Comparison of ENCODE assay signal across 10 cellular contexts in the genomic region with DNA sequence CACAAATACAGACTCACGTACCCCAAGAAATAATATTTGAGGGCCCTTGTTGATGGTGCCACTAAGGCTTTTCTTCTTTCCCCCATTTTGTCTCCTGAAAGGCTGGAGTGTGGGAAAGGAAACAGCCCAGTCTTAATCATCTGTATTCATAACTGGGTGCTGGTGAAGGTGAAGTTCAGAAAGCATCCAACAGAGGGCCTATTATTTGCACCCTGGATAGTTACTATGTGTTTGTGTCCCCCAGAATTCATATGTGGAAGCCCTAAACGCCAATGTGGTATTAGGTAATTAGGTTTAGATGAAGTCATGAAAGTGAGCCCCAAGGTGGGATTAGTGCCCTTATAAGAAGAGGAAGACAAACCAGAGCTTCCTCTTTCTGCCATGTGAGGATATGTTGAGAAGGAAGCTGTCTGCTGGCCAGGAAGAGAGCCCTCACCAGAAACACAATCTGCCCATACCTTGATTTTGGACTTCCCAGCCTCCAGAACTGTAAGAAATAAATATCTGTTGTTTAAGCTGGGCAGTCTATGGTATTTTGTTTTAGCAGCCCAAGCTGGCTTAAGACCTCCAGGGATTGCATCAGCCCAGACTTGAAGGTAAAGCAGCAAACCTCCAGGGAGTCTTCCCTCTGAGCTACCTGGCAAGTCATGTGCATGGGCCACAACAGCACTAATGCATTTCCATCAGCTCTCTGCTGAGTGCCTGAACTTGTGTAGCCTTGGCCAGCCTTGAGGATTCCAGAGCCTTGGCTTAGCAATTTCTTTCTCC.
DNase-seq lines count a peak whose midpoint lies in the region; ATAC-seq, FAIRE-seq and TF ChIP-seq lines count a peak whose summit lies in the region.
"Had no signal": no experiment of that assay in that cellular context is flagged by ENCODE, and none has a peak within 500 bp of the region (broad histone marks: within the 10 kb centered on the region; RNA-seq: fewer than 3 reads in every experiment).

No MANE protein-coding gene starts in this region.

- TF ChIP-seq CTCF in MM.1S (IDR thresholded peaks at IDR 0.05; ENCODE audit: low read length) (peak; percentile 25), GM12878 (IDR thresholded peaks at IDR 0.05 in 2 of 3, conservative IDR thresholded peaks at IDR 0.05 in 1 of 3; ENCODE audit: control insufficient read depth in 2 of 3, extremely low read depth in 1 of 3, insufficient read depth in 1 of 3, low read depth in 3 of 3, low read length in 3 of 3) (no peak), neutrophil (IDR thresholded peaks at IDR 0.05) (no peak)

- H3K4me3 ChIP-seq in MM.1S (ENCODE audit: low read length): no peak overlapping the region
- no peak overlapping the region for H3K4me3 ChIP-seq in GM12878
- no peak overlapping the region for H3K4me3 ChIP-seq in neutrophil (ENCODE audit: low read depth in 1 of 2, low read length in 1 of 2)
- H3K4me3 ChIP-seq: vagina had no signal

- no peaks in the 10 kb centered on the region for H3K9me2 ChIP-seq in MM.1S (replicated peaks; ENCODE audit: insufficient read depth, low read length)

- no peak for TF ChIP-seq POLR2A in GM12878 (IDR thresholded peaks at IDR 0.05; ENCODE audit: low read depth, low read length)

- in situ Hi-C loops in GM12878 (cut with MboI): no loop called here

- H2AFZ ChIP-seq in MM.1S (ENCODE audit: low read length): no peak overlapping the region
- no peak overlapping the region for H2AFZ ChIP-seq in GM12878 (ENCODE audit: control insufficient read depth, low read depth, low read length)

- 0 out of 2 replicates have a peak, but pooled peaks have one; percentile 11 for TF ChIP-seq RAD21 in GM12878 (IDR thresholded peaks at IDR 0.05; ENCODE audit: insufficient read depth, low read depth, low read length)

- H3K27ac ChIP-seq in MM.1S (ENCODE audit: low read length): no peak overlapping the region
- no peak overlapping the region for H3K27ac ChIP-seq in GM12878 (ENCODE audit: control insufficient read depth, insufficient read depth)
- peak overlapping the region; percentile 22 for H3K27ac ChIP-seq in neutrophil
- H3K27ac ChIP-seq: vagina had no signal

- intact Hi-C loops in GM12878 (cut with micrococcal nuclease; ENCODE audit: unreplicated experiment): no loop called here

- H3K4me1 ChIP-seq in MM.1S (ENCODE audit: low read length): 0 out of 2 replicates have a peak, but pooled peaks cover 3% of the 10 kb centered on the region
- H3K4me1 ChIP-seq in GM12878 (ENCODE audit: control insufficient read depth, insufficient read depth, low read length): peaks cover 6% of the 10 kb centered on the region
- H3K4me1 ChIP-seq in neutrophil (ENCODE audit: control insufficient read depth in 1 of 2, insufficient read depth in 1 of 2, low read depth in 1 of 2, low read length in 1 of 2): no peaks in the 10 kb centered on the region

- SMC1A ChIA-PET in GM12878 (lab: Charles Lee; ENCODE audit: uncharacterized antibody, unreplicated experiment): interaction anchor here (0.8 to 1.6 kb wide), 9 partner anchors 10 to 149 kb away, joined by 3 to 7 read pairs (median 4); no protein-coding TSS in a partner anchor

- H3K36me3 ChIP-seq in MM.1S (replicated peaks; ENCODE audit: insufficient read depth, low read length) (no peaks in the 10 kb centered on the region), GM12878 (ENCODE audit: control insufficient read depth in 2 of 2, insufficient read depth in 2 of 2, low read length in 1 of 2) (no peaks in the 10 kb centered on the region), neutrophil (no peaks in the 10 kb centered on the region)
- H3K36me3 ChIP-seq: vagina had no signal

- RAD21 ChIA-PET in GM12878 (lab: Charles Lee; ENCODE audit: unreplicated experiment): no interaction called here

- DNase-seq in NOMO-1 (lab: John Stamatoyannopoulos, UW; ENCODE audit: unreplicated experiment in 2 of 2) (peak; percentile 37 to 60), NOMO-1 treated with dmso at 0.1 percent for 144 hours (lab: John Stamatoyannopoulos, UW; ENCODE audit: unreplicated experiment) (no peak), MM.1S (no peak), GM12878 (ENCODE audit: low read depth, low spot score) (no peak), NCI-H1694 treated with DMSO at 0.1 percent for 48 hours (lab: John Stamatoyannopoulos, UW) (no peak), foreskin melanocyte (no peak)
- DNase-seq: T1000 had no signal

- no peak for TF ChIP-seq EP300 in GM12878 (IDR thresholded peaks at IDR 0.05; ENCODE audit: borderline replicate concordance in 1 of 2, control insufficient read depth in 1 of 2, low read depth in 2 of 2, low read length in 2 of 2)

- H4K20me1 ChIP-seq in MM.1S (ENCODE audit: insufficient read depth, low read length) (no peaks in the 10 kb centered on the region), GM12878 (ENCODE audit: control insufficient read depth, insufficient read depth) (no peaks in the 10 kb centered on the region)

- ATAC-seq in GM12878 (peak; percentile 60), HG02973 (IDR thresholded peaks at IDR 0.05; ENCODE audit: unreplicated experiment) (no peak)

- CTCF ChIA-PET in GM12878 (lab: Yijun Ruan, JAX): interaction anchor here (0.8 to 1.4 kb wide), 6 partner anchors 12 to 149 kb away, joined by 3 to 7 read pairs (median 4); no protein-coding TSS in a partner anchor

- no peaks in the 10 kb centered on the region for H3K9me3 ChIP-seq in MM.1S (replicated peaks; ENCODE audit: insufficient read depth, low read length)
- peaks cover 5% of the 10 kb centered on the region; the same call in 2 of the 3 replicates for H3K9me3 ChIP-seq in GM12878 (replicated peaks; ENCODE audit: control insufficient read depth, insufficient read depth, low read length)
- H3K9me3 ChIP-seq in neutrophil: no peaks in the 10 kb centered on the region
- H3K9me3 ChIP-seq: vagina had no signal

- H3F3A ChIP-seq in MM.1S (ENCODE audit: insufficient read depth, low read length): no peaks in the 10 kb centered on the region

- BruUV-seq in GM12878 (replicated peaks; lab: Mats Ljungman, UMichigan): no TSS peak

- no peak for FAIRE-seq in GM12878 (lab: Jason Lieb, UNC)

- no peak overlapping the region for H3K4me2 ChIP-seq in MM.1S (ENCODE audit: low read depth, low read length)
- H3K4me2 ChIP-seq in GM12878 (ENCODE audit: control insufficient read depth, insufficient read depth): no peak overlapping the region

- POLR2A ChIA-PET in GM12878 (lab: Charles Lee): interaction anchor here (0.8 to 1.2 kb wide), 4 partner anchors 11 to 128 kb away, joined by 3 to 4 read pairs (median 4); no protein-coding TSS in a partner anchor

- H3K27me3 ChIP-seq in MM.1S (replicated peaks; ENCODE audit: insufficient read depth, low read length) (no peaks in the 10 kb centered on the region), GM12878 (replicated peaks in 1 of 2; ENCODE audit: control insufficient read depth in 2 of 2, insufficient read depth in 2 of 2, low read length in 1 of 2) (no peaks in the 10 kb centered on the region), neutrophil (no peaks in the 10 kb centered on the region)
- H3K27me3 ChIP-seq: vagina had no signal

- H3K79me2 ChIP-seq in MM.1S (ENCODE audit: low read length) (no peaks in the 10 kb centered on the region), GM12878 (ENCODE audit: control insufficient read depth, insufficient read depth, low read length) (no peaks in the 10 kb centered on the region)

- 62% methylated on average over 2 of the region's 2 CpGs for WGBS in GM12878 (ENCODE audit: insufficient coverage, insufficient replicate concordance, low lambda C conversion rate, missing lambda C conversion rate)

- H3K9ac ChIP-seq in MM.1S (ENCODE audit: low read length): no peak overlapping the region
- H3K9ac ChIP-seq in GM12878 (ENCODE audit: control insufficient read depth, insufficient read depth, low read length): no peak overlapping the region

TF ChIP-seq in GM12878, 131 proteins besides CTCF, POLR2A, EP300 and RAD21:
- TF ChIP-seq ATF7 (IDR thresholded peaks at IDR 0.05; ENCODE audit: low read depth) (0 out of 2 replicates have a peak, but pooled peaks have one; percentile 17), ZBED1 (IDR thresholded peaks at IDR 0.05; ENCODE audit: borderline replicate concordance) (no peak)

Comparison
In these comparisons a context has a peak if more than half of its experiments do, and no peak if none do; other contexts are left out.
1. DNase-seq: peak in NOMO-1 (2 of 2); none in NOMO-1 treated with dmso at 0.1 percent for 144 hours (single experiment), MM.1S (single experiment), GM12878 (single experiment), NCI-H1694 treated with DMSO at 0.1 percent for 48 hours (single experiment) and foreskin melanocyte (single experiment).